ENCODE assay signal across 11 cellular contexts in the genomic region with DNA sequence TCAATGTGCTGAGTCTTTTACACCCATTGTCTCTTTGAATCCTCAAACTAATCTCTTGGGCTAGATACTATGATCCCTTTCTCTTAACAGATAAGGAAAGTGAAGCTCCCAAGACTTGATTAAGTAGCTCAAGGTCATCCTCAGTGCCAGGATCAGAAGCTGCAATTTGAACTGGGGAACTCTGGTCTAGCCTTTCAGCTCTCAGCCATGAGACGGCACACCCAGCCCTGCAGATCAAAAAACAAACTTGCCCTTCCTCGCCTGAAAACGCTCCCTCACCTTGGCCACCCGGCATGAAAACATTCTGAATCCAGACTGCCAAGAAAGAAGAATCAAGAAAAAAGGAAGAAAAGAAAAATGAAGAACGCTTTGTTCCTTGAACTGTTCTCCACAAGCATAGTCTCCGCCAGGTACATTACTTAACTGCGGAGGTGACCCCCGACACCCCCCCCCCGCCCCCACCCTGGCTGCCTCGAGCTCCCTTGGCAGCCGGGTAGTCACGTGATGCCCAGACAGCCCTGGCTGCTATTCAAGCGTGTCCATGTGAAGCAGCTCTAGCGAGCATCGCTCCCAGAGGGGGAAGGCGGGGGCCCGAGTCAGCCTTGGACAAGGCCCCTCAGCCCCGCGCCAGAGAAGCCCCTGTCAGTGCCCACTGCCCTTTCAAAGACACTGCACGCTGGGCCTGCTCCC.
DNase-seq lines count a peak whose midpoint lies in the region; ATAC-seq and TF ChIP-seq lines count a peak whose summit lies in the region.
"Had no signal": no experiment of that assay in that cellular context is flagged by ENCODE, and none has a peak within 500 bp of the region (broad histone marks: within the 10 kb centered on the region; RNA-seq: fewer than 3 reads in every experiment).

No MANE protein-coding gene starts in this region.

- H3K27me3 ChIP-seq in RWPE2 (ENCODE audit: insufficient read depth, poor library complexity, severe bottlenecking) (no peaks in the 10 kb centered on the region), rectal smooth muscle tissue (ENCODE audit: control insufficient read depth, insufficient read depth, low read length) (no peaks in the 10 kb centered on the region)

- peaks cover 8% of the 10 kb centered on the region for H3K36me3 Mint-ChIP-seq in Calu3 (ENCODE audit: insufficient read depth, unreplicated experiment)

- DNase-seq in Calu3 (no peak), RWPE2 (ENCODE audit: low spot score) (no peak), left ventricle myocardium superior (peak; percentile 62), NOMO-1 (lab: John Stamatoyannopoulos, UW; ENCODE audit: unreplicated experiment in 2 of 2) (no peak)
- DNase-seq in stimulated activated CD4-positive, alpha-beta T cell treated with anti-CD3 and anti-CD28 coated beads, Interleukin-4, amount 100 ng/mL, for 24 hours: no peak
- DNase-seq: activated T-cell treated with anti-CD3 and anti-CD28 coated beads, Interleukin-2, amount 50 U/mL, for 4 hours; cortex of kidney had no signal

- CTCF ChIA-PET in Calu3 (lab: Charles Lee): interaction anchor here (0.6 to 0.7 kb wide), 2 partner anchors 364 to 429 kb away, joined by 3 to 4 read pairs; no protein-coding TSS in a partner anchor

- ATAC-seq in RWPE2 (ENCODE audit: low read depth) (no peak), left ventricle myocardium superior (peak; percentile 4), HG03565 (IDR thresholded peaks at IDR 0.05; ENCODE audit: unreplicated experiment) (no peak), HG03457 (IDR thresholded peaks at IDR 0.05; ENCODE audit: unreplicated experiment) (no peak)
- ATAC-seq: activated T-cell treated with anti-CD3 and anti-CD28 coated beads, Interleukin-2, amount 50 U/mL, for 4 hours had no signal

- H3K4me3 ChIP-seq in RWPE2 (ENCODE audit: severe bottlenecking) (no peak overlapping the region), rectal smooth muscle tissue (ENCODE audit: low read length) (no peak overlapping the region)
- H3K4me3 ChIP-seq: heart right ventricle had no signal

- H3K27ac ChIP-seq in RWPE2 (ENCODE audit: poor library complexity, severe bottlenecking) (peak overlapping the region; percentile 33), rectal smooth muscle tissue (ENCODE audit: low read depth, low read length) (peak overlapping the region; percentile 85)

- H3K4me3 Mint-ChIP-seq in Calu3 (ENCODE audit: low read depth, unreplicated experiment): no peak overlapping the region
- H3K4me3 Mint-ChIP-seq: activated T-cell treated with anti-CD3 and anti-CD28 coated beads, Interleukin-2, amount 50 U/mL, for 4 hours had no signal

- no peaks in the 10 kb centered on the region for H3K27me3 Mint-ChIP-seq in Calu3 (ENCODE audit: unreplicated experiment)

- H3K9me3 Mint-ChIP-seq in Calu3 (ENCODE audit: low read depth, unreplicated experiment): peaks cover 4% of the 10 kb centered on the region

- H3K27ac Mint-ChIP-seq in Calu3 (ENCODE audit: unreplicated experiment): peak overlapping the region; percentile 69

- no TSS peak for BruUV-seq in Calu3 (replicated peaks; lab: Mats Ljungman, UMichigan)

- no peak overlapping the region for H3K9ac ChIP-seq in rectal smooth muscle tissue (ENCODE audit: low read length)

- H3K9me3 ChIP-seq in RWPE2 (ENCODE audit: severe bottlenecking): peaks cover 4% of the 10 kb centered on the region

- TF ChIP-seq CTCF in Calu3 (IDR thresholded peaks at IDR 0.05; ENCODE audit: unreplicated experiment) (no peak), RWPE2 (IDR thresholded peaks at IDR 0.05; ENCODE audit: poor library complexity, severe bottlenecking) (no peak)

- intact Hi-C loops in Calu3 (cut with micrococcal nuclease; ENCODE audit: unreplicated experiment) (no loop called here), left ventricle myocardium superior (cut with micrococcal nuclease) (no loop called here)

- no peaks in the 10 kb centered on the region for H3K36me3 ChIP-seq in RWPE2 (ENCODE audit: low read depth)
- no peaks in the 10 kb centered on the region for H3K36me3 ChIP-seq in rectal smooth muscle tissue (ENCODE audit: control insufficient read depth, insufficient read depth, low read length)
- H3K36me3 ChIP-seq: heart right ventricle had no signal

- H3K4me1 ChIP-seq in RWPE2 (ENCODE audit: insufficient read depth, poor library complexity, severe bottlenecking): peaks cover 19% of the 10 kb centered on the region
- H3K4me1 ChIP-seq in rectal smooth muscle tissue (ENCODE audit: control insufficient read depth, insufficient read depth, low read length): peaks cover 39% of the 10 kb centered on the region

- H3K4me1 Mint-ChIP-seq in Calu3 (ENCODE audit: low read depth, unreplicated experiment): peaks cover 61% of the 10 kb centered on the region
